In the genomic region with DNA sequence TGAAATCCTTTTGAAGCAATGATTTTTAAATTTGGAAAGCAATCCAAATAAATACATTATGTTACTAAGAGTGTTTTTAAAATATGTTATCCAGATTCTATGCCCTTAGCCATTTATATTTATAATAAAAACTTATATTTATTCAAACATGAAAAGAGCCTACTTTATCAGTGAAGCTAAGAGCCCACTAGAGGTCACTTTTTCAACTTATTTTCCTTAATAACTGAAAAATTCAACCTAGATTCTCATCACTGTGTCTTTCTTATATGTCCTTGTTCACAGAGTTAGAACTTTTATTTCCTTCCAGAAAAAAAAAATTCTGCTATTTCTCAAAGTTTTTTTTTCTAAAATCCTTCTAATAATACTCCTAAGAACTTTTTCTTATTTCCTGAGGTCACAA, we compare ENCODE assay signal across 10 cellular contexts. TPM values are rescaled to one million over a fixed set of nuclear protein-coding genes. Genes with fewer than 3 reads are reported as not detected.
DNase-seq lines count a peak whose midpoint lies in the region; TF ChIP-seq lines count a peak whose summit lies in the region.
"Had no signal": no experiment of that assay in that cellular context is flagged by ENCODE, and none has a peak within 500 bp of the region (broad histone marks: within the 10 kb centered on the region; RNA-seq: fewer than 3 reads in every experiment).

No MANE protein-coding gene starts in this region.

- POLR2A ChIA-PET in MCF 10A (lab: Yijun Ruan, JAX) = interaction anchor here (1.5 to 1.9 kb wide), 2 partner anchors 101 to 114 kb away, joined by 4 to 6 read pairs; a partner anchor contains a TSS
- POLR2A ChIA-PET in OCI-LY7 (lab: Charles Lee) = interaction anchor here (0.6 to 2.4 kb wide), 3 partner anchors 10 to 23 kb away, joined by 3 to 7 read pairs (median 3); no protein-coding TSS in a partner anchor

- H3K9me3 ChIP-seq in breast epithelium (no peaks in the 10 kb centered on the region), OCI-LY7 (ENCODE audit: low read length) (no peaks in the 10 kb centered on the region)
- H3K9me3 ChIP-seq: spleen had no signal

- no peaks in the 10 kb centered on the region for H3K9me2 ChIP-seq in OCI-LY7 (ENCODE audit: insufficient read depth, low read length)

- peak; percentile 23 for TF ChIP-seq CTCF in MCF 10A (IDR thresholded peaks at IDR 0.05; ENCODE audit: unreplicated experiment)
- TF ChIP-seq CTCF in breast epithelium (IDR thresholded peaks at IDR 0.05) = no peak
- peak; percentile 71 for TF ChIP-seq CTCF in OCI-LY7 (conservative IDR thresholded peaks at IDR 0.05; ENCODE audit: low read length)
- TF ChIP-seq CTCF in type B pancreatic cell (conservative IDR thresholded peaks at IDR 0.05) = peak; percentile 70

- CTCF ChIA-PET in MCF 10A (lab: Yijun Ruan, JAX) (interaction anchor here (0.5 to 4.6 kb wide), 17 partner anchors 10 to 1278 kb away, joined by 3 to 56 read pairs (median 4); a partner anchor contains a TSS), OCI-LY7 (lab: Charles Lee; ENCODE audit: unreplicated experiment) (no interaction called here)

- TF ChIP-seq POLR2A in breast epithelium (IDR thresholded peaks at IDR 0.05) (no peak), erythroblast (IDR thresholded peaks at IDR 0.05; ENCODE audit: low read length) (no peak)

- no peaks in the 10 kb centered on the region for H3K27me3 Mint-ChIP-seq in MCF 10A (ENCODE audit: insufficient read depth, unreplicated experiment)
- peaks cover 60% of the 10 kb centered on the region for H3K27me3 Mint-ChIP-seq in type B pancreatic cell

- BruUV-seq in MCF 10A (replicated peaks; lab: Mats Ljungman, UMichigan) (no TSS peak), OCI-LY7 (replicated peaks; lab: Mats Ljungman, UMichigan) (no TSS peak)

- H3K4me3 Mint-ChIP-seq in MCF 10A (ENCODE audit: unreplicated experiment) (no peak overlapping the region), type B pancreatic cell (no peak overlapping the region)

- H3K27ac ChIP-seq in breast epithelium = no peak overlapping the region
- no peak overlapping the region for H3K27ac ChIP-seq in OCI-LY7 (ENCODE audit: low read depth, low read length, poor library complexity, severe bottlenecking)
- H3K27ac ChIP-seq: spleen had no signal

- H3K4me3 ChIP-seq in breast epithelium (no peak overlapping the region), OCI-LY7 (ENCODE audit: low read depth, low read length, poor library complexity, severe bottlenecking) (no peak overlapping the region)
- H3K4me3 ChIP-seq: spleen had no signal

- no peak overlapping the region for H3K27ac Mint-ChIP-seq in MCF 10A (ENCODE audit: low read depth, unreplicated experiment)
- H3K27ac Mint-ChIP-seq in type B pancreatic cell = no peak overlapping the region

- no peaks in the 10 kb centered on the region for H4K20me1 ChIP-seq in OCI-LY7 (ENCODE audit: insufficient read depth, low read length)

- peaks cover 0 to 14% of the 10 kb centered on the region in 2 donors for H3K27me3 ChIP-seq in breast epithelium

- H3K36me3 Mint-ChIP-seq in MCF 10A (ENCODE audit: insufficient read depth, unreplicated experiment) (no peaks in the 10 kb centered on the region), type B pancreatic cell (no peaks in the 10 kb centered on the region)

- H3K9me3 Mint-ChIP-seq in MCF 10A (ENCODE audit: unreplicated experiment) = no peaks in the 10 kb centered on the region
- no peaks in the 10 kb centered on the region for H3K9me3 Mint-ChIP-seq in type B pancreatic cell

- DNase-seq in MCF 10A (ENCODE audit: unreplicated experiment) (peak; percentile 34), breast epithelium (ENCODE audit: low spot score in 2 of 2) (no peak), OCI-LY7 (ENCODE audit: low spot score) (peak; percentile 7), erythroblast (lab: John Stamatoyannopoulos, UW) (peak; percentile 1 to 14), type B pancreatic cell (ENCODE audit: extremely low spot score, unreplicated experiment) (no peak), ureter (ENCODE audit: low spot score) (no peak), NCI-H1048 (lab: John Stamatoyannopoulos, UW) (no peak), head of caudate nucleus (no peak)
- DNase-seq: Calu3, spleen had no signal

- H3K4me1 Mint-ChIP-seq in MCF 10A (ENCODE audit: insufficient read depth, unreplicated experiment) (no peaks in the 10 kb centered on the region), type B pancreatic cell (ENCODE audit: unreplicated experiment) (no peaks in the 10 kb centered on the region)

- H3K4me2 ChIP-seq in OCI-LY7 (ENCODE audit: low read length) = no peak overlapping the region

- H3K79me2 ChIP-seq in OCI-LY7 (ENCODE audit: insufficient read depth, low read depth, low read length) = no peaks in the 10 kb centered on the region

- no peaks in the 10 kb centered on the region for H3K36me3 ChIP-seq in breast epithelium
- H3K36me3 ChIP-seq in OCI-LY7 (ENCODE audit: insufficient read depth, low read length) = no peaks in the 10 kb centered on the region
- H3K36me3 ChIP-seq: spleen had no signal

- intact Hi-C loops in MCF 10A (cut with micrococcal nuclease) = loop anchor here (1.0 to 5.0 kb wide), 3 partner anchors 101 to 831 kb away; a partner anchor contains a TSS
- intact Hi-C loops in breast epithelium (cut with DNase I; ENCODE audit: low total_unique reads) = loop anchor here (10.0 kb wide), 1 partner anchor 114 kb away; a partner anchor contains a TSS
- intact Hi-C loops in OCI-LY7 (cut with micrococcal nuclease; ENCODE audit: unreplicated experiment) = no loop called here
- intact Hi-C loops in head of caudate nucleus (cut with DNase I) = no loop called here

- no peak overlapping the region for H2AFZ ChIP-seq in OCI-LY7 (ENCODE audit: low read length)

- H3K4me1 ChIP-seq in breast epithelium = no peaks in the 10 kb centered on the region
- H3K4me1 ChIP-seq in OCI-LY7 (ENCODE audit: insufficient read depth, low read length, poor library complexity, severe bottlenecking) = no peaks in the 10 kb centered on the region

RNA-seq across cellular contexts. Expression of a gene that starts 23.9 kb away (rescaled TPM):
- total RNA-seq in MCF 10A (2022) (4.8 and 4.9 TPM in 2 replicates), breast epithelium (1 to 10 TPM; 1.2 to 7.0 (median 5.9) TPM), OCI-LY7 (2022) (not detected in 2 replicates), type B pancreatic cell (ENCODE audit: low replicate concordance) (1.5 and 6.2 TPM in 2 replicates), ureter (8.3 TPM)
- not detected in 2 replicates for total RNA-seq in OCI-LY7 (2014; rRNA removed; shearing (Covaris generic))

RNA-seq across cellular contexts. Expression of a gene that starts 45.3 kb away (rescaled TPM):
- not detected in 2 replicates for total RNA-seq in MCF 10A (2022)
- not detected for total RNA-seq in breast epithelium
- total RNA-seq in OCI-LY7 (2014; rRNA removed; shearing (Covaris generic)) = not detected in 2 replicates
- total RNA-seq in OCI-LY7 (2022) = 0.06 and 0.07 TPM in 2 replicates
- 0.75 and 0.76 TPM in 2 replicates for total RNA-seq in type B pancreatic cell (ENCODE audit: low replicate concordance)
- not detected for total RNA-seq in ureter

Comparison
In these comparisons a context has a peak if more than half of its experiments do, and no peak if none do; other contexts are left out.
1. DNase-seq: peak in MCF 10A (single experiment), OCI-LY7 (single experiment) and erythroblast (2 of 2); none in breast epithelium (0 of 2), type B pancreatic cell (single experiment), ureter (single experiment), NCI-H1048 (single experiment) and head of caudate nucleus (0 of 42).
2. CTCF ChIP-seq: peak in MCF 10A (single experiment), OCI-LY7 (single experiment) and type B pancreatic cell (single experiment); none in breast epithelium (0 of 3).
3. intact Hi-C loops: an anchor here in MCF 10A (1.0 to 5.0 kb wide) and breast epithelium (10.0 kb wide); none called in OCI-LY7 and head of caudate nucleus.